In the genomic region with DNA sequence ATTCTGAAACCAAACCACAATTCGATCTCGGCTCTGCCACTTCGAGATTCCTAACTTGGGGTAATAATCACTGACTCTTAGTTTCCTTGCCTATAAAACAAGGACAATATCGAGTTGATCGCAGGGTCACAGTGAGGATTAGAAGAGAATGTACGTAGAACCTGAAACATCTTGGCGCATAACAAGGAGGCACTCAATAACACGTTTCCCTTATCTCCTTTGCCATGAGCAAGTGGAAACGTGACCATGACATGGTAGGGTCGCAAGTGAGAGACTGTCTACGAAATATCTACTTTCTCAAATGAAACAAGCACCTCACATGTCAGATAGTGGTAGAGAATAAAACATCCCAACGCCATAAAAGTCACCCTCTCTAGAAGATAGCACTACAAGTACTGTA, we compare ENCODE assay signal across 1 cellular context.
TF ChIP-seq lines count a peak whose summit lies in the region.

No MANE protein-coding gene starts in this region.

TF ChIP-seq in K562, 482 proteins besides CTCF, POLR2A, EP300 and RAD21 (continues in another document):
- no peak for TF ChIP-seq CBFB (CRISPR knock-in tag; IDR thresholded peaks at IDR 0.05)
- no peak for TF ChIP-seq ESRRB (CRISPR knock-in tag; IDR thresholded peaks at IDR 0.05; ENCODE audit: borderline replicate concordance)
- TF ChIP-seq L3MBTL2 (IDR thresholded peaks at IDR 0.05): 0 out of 2 replicates have a peak, but pooled peaks have one; percentile 12
- no peak for TF ChIP-seq CHD2 (IDR thresholded peaks at IDR 0.05; ENCODE audit: low read depth, low read length)
- 0 out of 2 replicates have a peak, but pooled peaks have one; percentile 41 for TF ChIP-seq LEF1 (IDR thresholded peaks at IDR 0.05)
- TF ChIP-seq, protein P1, sequence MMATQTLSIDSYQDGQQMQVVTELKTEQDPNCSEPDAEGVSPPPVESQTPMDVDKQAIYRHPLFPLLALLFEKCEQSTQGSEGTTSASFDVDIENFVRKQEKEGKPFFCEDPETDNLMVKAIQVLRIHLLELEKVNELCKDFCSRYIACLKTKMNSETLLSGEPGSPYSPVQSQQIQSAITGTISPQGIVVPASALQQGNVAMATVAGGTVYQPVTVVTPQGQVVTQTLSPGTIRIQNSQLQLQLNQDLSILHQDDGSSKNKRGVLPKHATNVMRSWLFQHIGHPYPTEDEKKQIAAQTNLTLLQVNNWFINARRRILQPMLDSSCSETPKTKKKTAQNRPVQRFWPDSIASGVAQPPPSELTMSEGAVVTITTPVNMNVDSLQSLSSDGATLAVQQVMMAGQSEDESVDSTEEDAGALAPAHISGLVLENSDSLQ (IDR thresholded peaks at IDR 0.05): no peak
- TF ChIP-seq, protein P2, sequence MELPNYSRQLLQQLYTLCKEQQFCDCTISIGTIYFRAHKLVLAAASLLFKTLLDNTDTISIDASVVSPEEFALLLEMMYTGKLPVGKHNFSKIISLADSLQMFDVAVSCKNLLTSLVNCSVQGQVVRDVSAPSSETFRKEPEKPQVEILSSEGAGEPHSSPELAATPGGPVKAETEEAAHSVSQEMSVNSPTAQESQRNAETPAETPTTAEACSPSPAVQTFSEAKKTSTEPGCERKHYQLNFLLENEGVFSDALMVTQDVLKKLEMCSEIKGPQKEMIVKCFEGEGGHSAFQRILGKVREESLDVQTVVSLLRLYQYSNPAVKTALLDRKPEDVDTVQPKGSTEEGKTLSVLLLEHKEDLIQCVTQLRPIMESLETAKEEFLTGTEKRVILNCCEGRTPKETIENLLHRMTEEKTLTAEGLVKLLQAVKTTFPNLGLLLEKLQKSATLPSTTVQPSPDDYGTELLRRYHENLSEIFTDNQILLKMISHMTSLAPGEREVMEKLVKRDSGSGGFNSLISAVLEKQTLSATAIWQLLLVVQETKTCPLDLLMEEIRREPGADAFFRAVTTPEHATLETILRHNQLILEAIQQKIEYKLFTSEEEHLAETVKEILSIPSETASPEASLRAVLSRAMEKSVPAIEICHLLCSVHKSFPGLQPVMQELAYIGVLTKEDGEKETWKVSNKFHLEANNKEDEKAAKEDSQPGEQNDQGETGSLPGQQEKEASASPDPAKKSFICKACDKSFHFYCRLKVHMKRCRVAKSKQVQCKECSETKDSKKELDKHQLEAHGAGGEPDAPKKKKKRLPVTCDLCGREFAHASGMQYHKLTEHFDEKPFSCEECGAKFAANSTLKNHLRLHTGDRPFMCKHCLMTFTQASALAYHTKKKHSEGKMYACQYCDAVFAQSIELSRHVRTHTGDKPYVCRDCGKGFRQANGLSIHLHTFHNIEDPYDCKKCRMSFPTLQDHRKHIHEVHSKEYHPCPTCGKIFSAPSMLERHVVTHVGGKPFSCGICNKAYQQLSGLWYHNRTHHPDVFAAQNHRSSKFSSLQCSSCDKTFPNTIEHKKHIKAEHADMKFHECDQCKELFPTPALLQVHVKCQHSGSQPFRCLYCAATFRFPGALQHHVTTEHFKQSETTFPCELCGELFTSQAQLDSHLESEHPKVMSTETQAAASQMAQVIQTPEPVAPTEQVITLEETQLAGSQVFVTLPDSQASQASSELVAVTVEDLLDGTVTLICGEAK (IDR thresholded peaks at IDR 0.05): no peak
- TF ChIP-seq, protein P2 (CRISPR knock-in tag; IDR thresholded peaks at IDR 0.05): no peak
- TF ChIP-seq SAP30 (IDR thresholded peaks at IDR 0.05; ENCODE audit: borderline replicate concordance, insufficient read depth, low read depth, low read length, poor library complexity, severe bottlenecking): no peak
- TF ChIP-seq CCNT2 (IDR thresholded peaks at IDR 0.05; ENCODE audit: borderline replicate concordance, extremely low read depth, insufficient read length, low read depth, low read length): no peak
- TF ChIP-seq SRSF3 (IDR thresholded peaks at IDR 0.05; ENCODE audit: insufficient read depth, low read length): no peak
- TF ChIP-seq ZNF3 (CRISPR knock-in tag; IDR thresholded peaks at IDR 0.05): no peak
- TF ChIP-seq CBFA2T3 (IDR thresholded peaks at IDR 0.05): peak; percentile 51
- no peak for TF ChIP-seq ARNT (IDR thresholded peaks at IDR 0.05)
- 0 out of 2 replicates have a peak, but pooled peaks have one; percentile 35 for TF ChIP-seq SOX6 (IDR thresholded peaks at IDR 0.05)
- no peak for TF ChIP-seq ZNF668 (CRISPR knock-in tag; IDR thresholded peaks at IDR 0.05)
- no peak for TF ChIP-seq HDAC1 (IDR thresholded peaks at IDR 0.05)
- no peak for TF ChIP-seq ZNF253 (CRISPR knock-in tag; conservative IDR thresholded peaks at IDR 0.05)
- no peak for TF ChIP-seq PTTG1 (tag; IDR thresholded peaks at IDR 0.05; ENCODE audit: low read depth)
- TF ChIP-seq, protein P3, sequence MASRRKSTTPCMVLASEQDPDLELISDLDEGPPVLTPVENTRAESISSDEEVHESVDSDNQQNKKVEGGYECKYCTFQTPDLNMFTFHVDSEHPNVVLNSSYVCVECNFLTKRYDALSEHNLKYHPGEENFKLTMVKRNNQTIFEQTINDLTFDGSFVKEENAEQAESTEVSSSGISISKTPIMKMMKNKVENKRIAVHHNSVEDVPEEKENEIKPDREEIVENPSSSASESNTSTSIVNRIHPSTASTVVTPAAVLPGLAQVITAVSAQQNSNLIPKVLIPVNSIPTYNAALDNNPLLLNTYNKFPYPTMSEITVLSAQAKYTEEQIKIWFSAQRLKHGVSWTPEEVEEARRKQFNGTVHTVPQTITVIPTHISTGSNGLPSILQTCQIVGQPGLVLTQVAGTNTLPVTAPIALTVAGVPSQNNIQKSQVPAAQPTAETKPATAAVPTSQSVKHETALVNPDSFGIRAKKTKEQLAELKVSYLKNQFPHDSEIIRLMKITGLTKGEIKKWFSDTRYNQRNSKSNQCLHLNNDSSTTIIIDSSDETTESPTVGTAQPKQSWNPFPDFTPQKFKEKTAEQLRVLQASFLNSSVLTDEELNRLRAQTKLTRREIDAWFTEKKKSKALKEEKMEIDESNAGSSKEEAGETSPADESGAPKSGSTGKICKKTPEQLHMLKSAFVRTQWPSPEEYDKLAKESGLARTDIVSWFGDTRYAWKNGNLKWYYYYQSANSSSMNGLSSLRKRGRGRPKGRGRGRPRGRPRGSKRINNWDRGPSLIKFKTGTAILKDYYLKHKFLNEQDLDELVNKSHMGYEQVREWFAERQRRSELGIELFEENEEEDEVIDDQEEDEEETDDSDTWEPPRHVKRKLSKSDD (conservative IDR thresholded peaks at IDR 0.05; ENCODE audit: low read length): no peak
- TF ChIP-seq, protein P4, sequence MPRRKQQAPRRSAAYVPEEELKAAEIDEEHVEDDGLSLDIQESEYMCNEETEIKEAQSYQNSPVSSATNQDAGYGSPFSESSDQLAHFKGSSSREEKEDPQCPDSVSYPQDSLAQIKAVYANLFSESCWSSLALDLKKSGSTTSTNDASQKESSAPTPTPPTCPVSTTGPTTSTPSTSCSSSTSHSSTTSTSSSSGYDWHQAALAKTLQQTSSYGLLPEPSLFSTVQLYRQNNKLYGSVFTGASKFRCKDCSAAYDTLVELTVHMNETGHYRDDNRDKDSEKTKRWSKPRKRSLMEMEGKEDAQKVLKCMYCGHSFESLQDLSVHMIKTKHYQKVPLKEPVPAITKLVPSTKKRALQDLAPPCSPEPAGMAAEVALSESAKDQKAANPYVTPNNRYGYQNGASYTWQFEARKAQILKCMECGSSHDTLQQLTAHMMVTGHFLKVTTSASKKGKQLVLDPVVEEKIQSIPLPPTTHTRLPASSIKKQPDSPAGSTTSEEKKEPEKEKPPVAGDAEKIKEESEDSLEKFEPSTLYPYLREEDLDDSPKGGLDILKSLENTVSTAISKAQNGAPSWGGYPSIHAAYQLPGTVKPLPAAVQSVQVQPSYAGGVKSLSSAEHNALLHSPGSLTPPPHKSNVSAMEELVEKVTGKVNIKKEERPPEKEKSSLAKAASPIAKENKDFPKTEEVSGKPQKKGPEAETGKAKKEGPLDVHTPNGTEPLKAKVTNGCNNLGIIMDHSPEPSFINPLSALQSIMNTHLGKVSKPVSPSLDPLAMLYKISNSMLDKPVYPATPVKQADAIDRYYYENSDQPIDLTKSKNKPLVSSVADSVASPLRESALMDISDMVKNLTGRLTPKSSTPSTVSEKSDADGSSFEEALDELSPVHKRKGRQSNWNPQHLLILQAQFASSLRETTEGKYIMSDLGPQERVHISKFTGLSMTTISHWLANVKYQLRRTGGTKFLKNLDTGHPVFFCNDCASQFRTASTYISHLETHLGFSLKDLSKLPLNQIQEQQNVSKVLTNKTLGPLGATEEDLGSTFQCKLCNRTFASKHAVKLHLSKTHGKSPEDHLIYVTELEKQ (CRISPR knock-in tag; IDR thresholded peaks at IDR 0.05): no peak
- peak; percentile 59; the same call in 1 of the 2 replicates for TF ChIP-seq BCOR (IDR thresholded peaks at IDR 0.05)
- TF ChIP-seq FOXJ2 (tag; IDR thresholded peaks at IDR 0.05): no peak
- TF ChIP-seq CHCHD3 (CRISPR knock-in tag; IDR thresholded peaks at IDR 0.05): no peak
- TF ChIP-seq ZNF830 (CRISPR knock-in tag; IDR thresholded peaks at IDR 0.05): no peak
- TF ChIP-seq CBFA2T2 (conservative IDR thresholded peaks at IDR 0.05): 0 out of 2 replicates have a peak, but pooled peaks have one; percentile 12
- TF ChIP-seq PHF20 (IDR thresholded peaks at IDR 0.05; ENCODE audit: partially characterized antibody): no peak
- peak; percentile 93 for TF ChIP-seq BHLHE40 (IDR thresholded peaks at IDR 0.05; ENCODE audit: low read length)
- TF ChIP-seq, protein P5, sequence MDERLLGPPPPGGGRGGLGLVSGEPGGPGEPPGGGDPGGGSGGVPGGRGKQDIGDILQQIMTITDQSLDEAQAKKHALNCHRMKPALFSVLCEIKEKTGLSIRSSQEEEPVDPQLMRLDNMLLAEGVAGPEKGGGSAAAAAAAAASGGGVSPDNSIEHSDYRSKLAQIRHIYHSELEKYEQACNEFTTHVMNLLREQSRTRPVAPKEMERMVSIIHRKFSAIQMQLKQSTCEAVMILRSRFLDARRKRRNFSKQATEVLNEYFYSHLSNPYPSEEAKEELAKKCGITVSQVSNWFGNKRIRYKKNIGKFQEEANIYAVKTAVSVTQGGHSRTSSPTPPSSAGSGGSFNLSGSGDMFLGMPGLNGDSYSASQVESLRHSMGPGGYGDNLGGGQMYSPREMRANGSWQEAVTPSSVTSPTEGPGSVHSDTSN (CRISPR knock-in tag; IDR thresholded peaks at IDR 0.05; ENCODE audit: low read depth): no peak
- TF ChIP-seq, protein P5 (tag; conservative IDR thresholded peaks at IDR 0.05; ENCODE audit: low read depth): no peak
- TF ChIP-seq NCOA6 (IDR thresholded peaks at IDR 0.05): no peak
- TF ChIP-seq PHF8 (IDR thresholded peaks at IDR 0.05; ENCODE audit: borderline replicate concordance, low read length): no peak
- no peak for TF ChIP-seq MEF2D (tag; conservative IDR thresholded peaks at IDR 0.05; ENCODE audit: low read depth)
- TF ChIP-seq, protein P6, sequence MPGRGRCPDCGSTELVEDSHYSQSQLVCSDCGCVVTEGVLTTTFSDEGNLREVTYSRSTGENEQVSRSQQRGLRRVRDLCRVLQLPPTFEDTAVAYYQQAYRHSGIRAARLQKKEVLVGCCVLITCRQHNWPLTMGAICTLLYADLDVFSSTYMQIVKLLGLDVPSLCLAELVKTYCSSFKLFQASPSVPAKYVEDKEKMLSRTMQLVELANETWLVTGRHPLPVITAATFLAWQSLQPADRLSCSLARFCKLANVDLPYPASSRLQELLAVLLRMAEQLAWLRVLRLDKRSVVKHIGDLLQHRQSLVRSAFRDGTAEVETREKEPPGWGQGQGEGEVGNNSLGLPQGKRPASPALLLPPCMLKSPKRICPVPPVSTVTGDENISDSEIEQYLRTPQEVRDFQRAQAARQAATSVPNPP (IDR thresholded peaks at IDR 0.05; ENCODE audit: borderline replicate concordance, insufficient read depth, insufficient read length): no peak
- no peak for TF ChIP-seq NR2C1 (IDR thresholded peaks at IDR 0.05)
- TF ChIP-seq NR2C1 (tag; IDR thresholded peaks at IDR 0.05): no peak
- TF ChIP-seq C11orf30 (IDR thresholded peaks at IDR 0.05; ENCODE audit: low read depth): no peak
- no peak for TF ChIP-seq SLC30A9 (CRISPR knock-in tag; IDR thresholded peaks at IDR 0.05)
- TF ChIP-seq SNIP1 (IDR thresholded peaks at IDR 0.05; ENCODE audit: low read depth): no peak
- TF ChIP-seq DNMT1 (IDR thresholded peaks at IDR 0.05): no peak
- TF ChIP-seq POLR2AphosphoS2 (IDR thresholded peaks at IDR 0.05; ENCODE audit: low read length): no peak
- TF ChIP-seq, protein P7, sequence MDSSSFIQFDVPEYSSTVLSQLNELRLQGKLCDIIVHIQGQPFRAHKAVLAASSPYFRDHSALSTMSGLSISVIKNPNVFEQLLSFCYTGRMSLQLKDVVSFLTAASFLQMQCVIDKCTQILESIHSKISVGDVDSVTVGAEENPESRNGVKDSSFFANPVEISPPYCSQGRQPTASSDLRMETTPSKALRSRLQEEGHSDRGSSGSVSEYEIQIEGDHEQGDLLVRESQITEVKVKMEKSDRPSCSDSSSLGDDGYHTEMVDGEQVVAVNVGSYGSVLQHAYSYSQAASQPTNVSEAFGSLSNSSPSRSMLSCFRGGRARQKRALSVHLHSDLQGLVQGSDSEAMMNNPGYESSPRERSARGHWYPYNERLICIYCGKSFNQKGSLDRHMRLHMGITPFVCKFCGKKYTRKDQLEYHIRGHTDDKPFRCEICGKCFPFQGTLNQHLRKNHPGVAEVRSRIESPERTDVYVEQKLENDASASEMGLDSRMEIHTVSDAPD (CRISPR knock-in tag; IDR thresholded peaks at IDR 0.05): no peak
